ENCODE assay signal across 21 cellular contexts in genomic region chr20:9911519-9911918, GRCh38.
"Had no signal": no experiment of that assay in that cellular context is flagged by ENCODE, and none has a peak within 500 bp of the region (broad histone marks: within the 10 kb centered on the region; RNA-seq: fewer than 3 reads in every experiment).

No MANE protein-coding gene starts in this region.

- H3K9me3 ChIP-seq: esophagus muscularis mucosa, gastroesophageal sphincter, heart left ventricle, mucosa of descending colon had no signal

- H3K36me3 ChIP-seq: esophagus muscularis mucosa, gastroesophageal sphincter, heart left ventricle had no signal

- ATAC-seq: foreskin keratinocyte, gastroesophageal sphincter, heart left ventricle, left colon, left lobe of liver, left ventricle myocardium superior, mucosa of descending colon had no signal

- H3K4me1 ChIP-seq: esophagus muscularis mucosa, foreskin keratinocyte, gastroesophageal sphincter, heart left ventricle had no signal

- DNase-seq: dermis blood vessel endothelial cell; dorsolateral prefrontal cortex; effector CD4-positive, alpha-beta T cell; effector memory CD4-positive, alpha-beta T cell; foreskin keratinocyte; heart left ventricle; hypothalamus; immature natural killer cell; islet precursor cell; kidney; kidney glomerular epithelial cell; left colon; left ventricle myocardium superior; mesenchymal stem cell; mucosa of descending colon; naive B cell had no signal

- H3K4me3 ChIP-seq: coronary artery, dorsolateral prefrontal cortex, esophagus muscularis mucosa, gastroesophageal sphincter, heart left ventricle, hepatocyte, mucosa of descending colon had no signal

- H3K27ac ChIP-seq: coronary artery, dorsolateral prefrontal cortex, esophagus muscularis mucosa, foreskin keratinocyte, gastroesophageal sphincter, heart left ventricle, hepatocyte had no signal
